Comparison of ENCODE assay signal across 8 cellular contexts in genomic region chr3:158727499-158728377, GRCh38. TPM values are rescaled to one million over a fixed set of nuclear protein-coding genes. Genes with fewer than 3 reads are reported as not detected.
DNase-seq lines count a peak whose midpoint lies in the region; ATAC-seq and TF ChIP-seq lines count a peak whose summit lies in the region.

No MANE protein-coding gene starts in this region.

- H3K27me3 ChIP-seq in right atrium auricular region (no peaks in the 10 kb centered on the region), sigmoid colon (no peaks in the 10 kb centered on the region)

- H3K27ac ChIP-seq in right atrium auricular region (peak overlapping the region; percentile 15 to 18), sigmoid colon (peak overlapping the region; percentile 40 to 73 (median 62))

- ATAC-seq in GM21786 (IDR thresholded peaks at IDR 0.05; ENCODE audit: unreplicated experiment) = peak; percentile 65

- peak; percentile 32 for DNase-seq in activated CD8-positive, alpha-beta memory T cell treated with anti-CD3 and anti-CD28 coated beads, Interleukin-2, amount 50 U/mL, for 4 hours
- no peak for DNase-seq in activated CD8-positive, alpha-beta memory T cell treated with anti-CD3 and anti-CD28 coated beads for 24 hours
- peak; percentile 25 for DNase-seq in KG1 (lab: John Stamatoyannopoulos, UW)
- DNase-seq in RPMI8226 = peak; percentile 66
- peak; percentile 61 for DNase-seq in amniotic stem cell (lab: John Stamatoyannopoulos, UW)
- DNase-seq in right atrium auricular region (ENCODE audit: low spot score) = no peak
- peak; percentile 75 for DNase-seq in sigmoid colon

- intact Hi-C loops in sigmoid colon (cut with DNase I) = loop anchor here (1.0 kb wide), 1 partner anchor 64 kb away; no protein-coding TSS in a partner anchor

- no peaks in the 10 kb centered on the region for H3K9me3 ChIP-seq in right atrium auricular region
- H3K9me3 ChIP-seq in sigmoid colon = no peaks in the 10 kb centered on the region

- peak; percentile 77 to 93 for TF ChIP-seq CTCF in right atrium auricular region (IDR thresholded peaks at IDR 0.05)
- TF ChIP-seq CTCF in sigmoid colon (IDR thresholded peaks at IDR 0.05) = peak; percentile 79 to 95 (median 84)

- 29 to 38% methylated on average over 14 of the region's 14 CpGs for WGBS in sigmoid colon, 2 donors

- TF ChIP-seq POLR2A in sigmoid colon (IDR thresholded peaks at IDR 0.05) = no peak

- H3K4me3 ChIP-seq in right atrium auricular region = no peak overlapping the region
- no peak overlapping the region for H3K4me3 ChIP-seq in sigmoid colon

- TF ChIP-seq EP300 in sigmoid colon (IDR thresholded peaks at IDR 0.05) = no peak

- H3K36me3 ChIP-seq in right atrium auricular region (no peaks in the 10 kb centered on the region), sigmoid colon (no peaks in the 10 kb centered on the region)

- H3K4me1 ChIP-seq in right atrium auricular region = peaks cover 0 to 51% of the 10 kb centered on the region in 2 donors
- H3K4me1 ChIP-seq in sigmoid colon = peaks cover 0 to 73% (median 60%) of the 10 kb centered on the region in 4 donors

RNA-seq across cellular contexts. Expression of gene RARRES1, which starts 4.5 kb away (rescaled TPM):
- total RNA-seq in right atrium auricular region (100 to 1,000 TPM in 1 of 2 donors, 10 to 100 TPM in 1; 10.0 to 291 TPM), sigmoid colon (100 to 1,000 TPM in 1 of 4 donors, 10 to 100 TPM in 2, 1 to 10 TPM in 1; 6.4 to 208 (median 26.8) TPM)
- 10 to 100 TPM; 10.2 to 39.3 (median 14.6) TPM for polyA plus RNA-seq in sigmoid colon

RNA-seq across cellular contexts. Expression of gene LXN, which starts 55.3 kb away (rescaled TPM):
- total RNA-seq in right atrium auricular region = 10 to 100 TPM in 1 of 2 donors, 1 to 10 TPM in 1; 7.3 to 20.5 TPM
- total RNA-seq in sigmoid colon = 10 to 100 TPM in 1 of 4 donors, 1 to 10 TPM in 3; 8.6 to 13.2 (median 9.0) TPM
- 10 to 100 TPM; 32.7 to 97.3 (median 74.5) TPM for polyA plus RNA-seq in sigmoid colon

Comparison
In these comparisons a context has a peak if more than half of its experiments do, and no peak if none do; other contexts are left out.
1. DNase-seq: peak in activated CD8-positive, alpha-beta memory T cell treated with anti-CD3 and anti-CD28 coated beads, Interleukin-2, amount 50 U/mL, for 4 hours (single experiment), KG1 (single experiment), RPMI8226 (single experiment), amniotic stem cell (single experiment) and sigmoid colon (single experiment); none in activated CD8-positive, alpha-beta memory T cell treated with anti-CD3 and anti-CD28 coated beads for 24 hours (single experiment) and right atrium auricular region (single experiment).